8 cellular contexts compared by ENCODE assay signal in genomic region chr2:33494155-33494779, GRCh38. TPM values are rescaled to one million over a fixed set of nuclear protein-coding genes. Genes with fewer than 3 reads are reported as not detected.
DNase-seq lines count a peak whose midpoint lies in the region; ATAC-seq and TF ChIP-seq lines count a peak whose summit lies in the region.

No MANE protein-coding gene starts in this region.

- no peak overlapping the region for H3K27ac ChIP-seq in foreskin keratinocyte
- no peak overlapping the region for H3K27ac ChIP-seq in lower lobe of right lung
- no peak overlapping the region for H3K27ac ChIP-seq in thyroid gland
- no peak overlapping the region for H3K27ac ChIP-seq in sigmoid colon

- H3K4me3 ChIP-seq in lower lobe of right lung (no peak overlapping the region), thyroid gland (replicated peaks in 1 of 3) (no peak overlapping the region), sigmoid colon (no peak overlapping the region)

- H3K4me1 ChIP-seq in foreskin keratinocyte (no peaks in the 10 kb centered on the region), lower lobe of right lung (peaks cover 16% of the 10 kb centered on the region), thyroid gland (peaks cover 23 to 31% of the 10 kb centered on the region in 2 donors), sigmoid colon (no peaks in the 10 kb centered on the region)

- H3K36me3 ChIP-seq in lower lobe of right lung (no peaks in the 10 kb centered on the region), thyroid gland (no peaks in the 10 kb centered on the region), sigmoid colon (no peaks in the 10 kb centered on the region)

- TF ChIP-seq EP300 in sigmoid colon (IDR thresholded peaks at IDR 0.05) = no peak

- TF ChIP-seq POLR2A in thyroid gland (IDR thresholded peaks at IDR 0.05) = no peak
- no peak for TF ChIP-seq POLR2A in sigmoid colon (IDR thresholded peaks at IDR 0.05)

- DNase-seq in foreskin keratinocyte (peak in 1 of 2 donors; percentile 45), lower lobe of right lung (no peak), thyroid gland (no peak), NCI-H2227 (lab: John Stamatoyannopoulos, UW; ENCODE audit: unreplicated experiment) (no peak), sigmoid colon (no peak)

- H3K27me3 ChIP-seq in foreskin keratinocyte = peaks cover 1% of the 10 kb centered on the region
- no peaks in the 10 kb centered on the region for H3K27me3 ChIP-seq in lower lobe of right lung (ENCODE audit: low read depth)
- no peaks in the 10 kb centered on the region for H3K27me3 ChIP-seq in thyroid gland
- no peaks in the 10 kb centered on the region for H3K27me3 ChIP-seq in sigmoid colon

- intact Hi-C loops in lower lobe of right lung (cut with DNase I) = no loop called here
- intact Hi-C loops in thyroid gland (cut with DNase I) = no loop called here
- intact Hi-C loops in sigmoid colon (cut with DNase I) = no loop called here

- TF ChIP-seq CTCF in foreskin keratinocyte (conservative IDR thresholded peaks at IDR 0.05) (no peak), lower lobe of right lung (IDR thresholded peaks at IDR 0.05) (no peak), thyroid gland (IDR thresholded peaks at IDR 0.05) (no peak), sigmoid colon (IDR thresholded peaks at IDR 0.05) (no peak)

- H3K9me3 ChIP-seq in lower lobe of right lung (no peaks in the 10 kb centered on the region), thyroid gland (no peaks in the 10 kb centered on the region), sigmoid colon (no peaks in the 10 kb centered on the region)

- WGBS in thyroid gland, 2 donors = 85 to 86% methylated on average over 10 of the region's 10 CpGs
- 62 to 67% methylated on average over 10 of the region's 10 CpGs for WGBS in sigmoid colon, 2 donors

- ATAC-seq in GM18861 (IDR thresholded peaks at IDR 0.05; ENCODE audit: unreplicated experiment) = peak; percentile 45
- peak; percentile 54 for ATAC-seq in GM21825 (IDR thresholded peaks at IDR 0.05; ENCODE audit: unreplicated experiment)
- ATAC-seq in HG03521 (IDR thresholded peaks at IDR 0.05; ENCODE audit: unreplicated experiment) = peak; percentile 63
- ATAC-seq in foreskin keratinocyte = peak; percentile 82
- no peak for ATAC-seq in lower lobe of right lung

RNA-seq across cellular contexts. Expression of gene RASGRP3, which starts 17.8 kb away (rescaled TPM):
- total RNA-seq in foreskin keratinocyte = 0.25 and 0.61 TPM in 2 replicates
- 0.19 and 0.22 TPM in 2 replicates for polyA plus RNA-seq in foreskin keratinocyte
- 13.7 TPM for total RNA-seq in lower lobe of right lung
- 10 to 100 TPM; 30.9 to 46.9 (median 34.8) TPM for total RNA-seq in thyroid gland
- total RNA-seq in sigmoid colon = 10 to 100 TPM in 1 of 4 donors, 1 to 10 TPM in 3; 3.9 to 14.7 (median 8.9) TPM
- 1 to 10 TPM; 1.8 to 6.7 (median 4.4) TPM for polyA plus RNA-seq in sigmoid colon

Comparison
In these comparisons a context has a peak if more than half of its experiments do, and no peak if none do; other contexts are left out.
1. ATAC-seq: peak in GM18861 (single experiment), GM21825 (single experiment), HG03521 (single experiment) and foreskin keratinocyte (single experiment); none in lower lobe of right lung (0 of 2).